8 cellular contexts compared by ENCODE assay signal in genomic region chr5:60945760-60946253, GRCh38.
DNase-seq lines count a peak whose midpoint lies in the region; ATAC-seq and TF ChIP-seq lines count a peak whose summit lies in the region.

No MANE protein-coding gene starts in this region.

- peak overlapping the region; percentile 68 to 76 (median 69) for H3K27ac Mint-ChIP-seq in nephron

- no peak overlapping the region for H3K4me3 Mint-ChIP-seq in nephron

- H3K4me1 Mint-ChIP-seq in nephron: peaks cover 7% of the 10 kb centered on the region

- H3K27me3 Mint-ChIP-seq in nephron (ENCODE audit: low read depth): no peaks in the 10 kb centered on the region

- TF ChIP-seq CTCF in fibroblast of mammary gland (conservative IDR thresholded peaks at IDR 0.05; ENCODE audit: control insufficient read depth, insufficient read depth, low read depth, low read length) (no peak), nephron (IDR thresholded peaks at IDR 0.05; ENCODE audit: unreplicated experiment in 3 of 3) (no peak)

- H3K4me3 ChIP-seq in fibroblast of mammary gland (ENCODE audit: control insufficient read depth, low read depth, low read length): peak overlapping the region; percentile 95

- H3K9me3 Mint-ChIP-seq in nephron: peaks cover 7% of the 10 kb centered on the region

- peaks cover 16% of the 10 kb centered on the region for H3K36me3 Mint-ChIP-seq in nephron (ENCODE audit: low read depth)

- ATAC-seq in GM21423 (IDR thresholded peaks at IDR 0.05; ENCODE audit: unreplicated experiment): peak; percentile 27

- peak; percentile 17 for DNase-seq in NCI-H1092 treated with DMSO at 0.1 percent for 48 hours (lab: John Stamatoyannopoulos, UW)
- DNase-seq in NCI-H1092 (lab: John Stamatoyannopoulos, UW): no peak
- peak; percentile 30 for DNase-seq in HS-5 (ENCODE audit: low read depth)
- peak; percentile 19 for DNase-seq in T1000 (lab: John Stamatoyannopoulos, UW)
- DNase-seq in fibroblast of mammary gland (ENCODE audit: low read depth): peak; percentile 72
- no peak for DNase-seq in NCI-H446 treated with DMSO at 0.1 percent for 48 hours (lab: John Stamatoyannopoulos, UW)

Comparison
In these comparisons a context has a peak if more than half of its experiments do, and no peak if none do; other contexts are left out.
1. DNase-seq: peak in NCI-H1092 treated with DMSO at 0.1 percent for 48 hours (single experiment), HS-5 (single experiment), T1000 (single experiment) and fibroblast of mammary gland (single experiment); none in NCI-H1092 (single experiment) and NCI-H446 treated with DMSO at 0.1 percent for 48 hours (single experiment).